Comparison of ENCODE assay signal across 18 cellular contexts in the genomic region with DNA sequence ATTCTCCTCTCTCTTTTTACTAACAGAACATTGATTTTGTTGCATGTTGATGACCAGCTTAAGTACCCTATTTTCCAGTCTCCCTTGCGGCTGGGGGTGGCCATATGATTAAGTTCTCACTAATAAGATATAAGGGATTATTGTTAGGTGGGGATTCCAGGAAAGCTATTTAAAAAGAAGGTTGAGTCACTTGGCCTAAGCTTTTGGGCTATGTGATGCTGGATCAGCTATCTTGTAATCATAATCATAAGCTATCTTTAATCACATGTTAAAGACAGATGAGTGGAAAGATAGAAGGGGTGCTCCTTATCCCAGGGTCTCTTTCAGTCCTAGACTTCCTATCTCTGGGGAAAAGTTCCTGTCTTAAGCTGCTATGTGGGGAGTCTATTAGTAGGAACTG. TPM values are rescaled to one million over a fixed set of nuclear protein-coding genes. Genes with fewer than 3 reads are reported as not detected.
"Had no signal": no experiment of that assay in that cellular context is flagged by ENCODE, and none has a peak within 500 bp of the region (broad histone marks: within the 10 kb centered on the region; RNA-seq: fewer than 3 reads in every experiment).

No MANE protein-coding gene starts in this region.

- H3K27me3 ChIP-seq: neutrophil, testis, upper lobe of left lung had no signal

- H3K36me3 Mint-ChIP-seq: natural killer cell had no signal

- H2AFZ ChIP-seq: parathyroid adenoma had no signal

- H3K27ac ChIP-seq: neutrophil, parathyroid adenoma, testis, upper lobe of left lung had no signal

- DNase-seq: activated CD4-positive, CD25-positive, alpha-beta regulatory T cell treated with anti-CD3 and anti-CD28 coated beads, Interleukin-2, amount 50 U/mL, for 72 hours; activated naive CD4-positive, alpha-beta T cell; aorta; cerebellar nuclear complex; erythroblast; mammary epithelial cell; natural killer cell; retina; stimulated activated CD4-positive, alpha-beta T cell treated with anti-CD3 and anti-CD28 coated beads, Interleukin-4, amount 100 ng/mL, for 24 hours; stimulated activated naive CD4-positive, alpha-beta T cell; testis; upper lobe of left lung had no signal

- H3K9me3 Mint-ChIP-seq: activated T-helper 1 cell treated with anti-CD3 and anti-CD28 coated beads, Interleukin-12 subunit alpha, Interleukin-12 subunit beta, Interleukin-2, Interleukin-4 antibody, amounts not matched to agents 30 ng/mL and 10 ng/mL and 1 ng/mL, durations not matched to agents 14 hours and 24 hours and 36 hours; dendritic cell treated with granulocyte-macrophage colony-stimulating factor and Interleukin-4, amounts not matched to agents 40 ng/mL and 50 ng/mL, for 4 days; natural killer cell had no signal

- H3K4me1 ChIP-seq: parathyroid adenoma, testis had no signal

- H3K27ac Mint-ChIP-seq: activated T-helper 1 cell treated with anti-CD3 and anti-CD28 coated beads, Interleukin-12 subunit alpha, Interleukin-12 subunit beta, Interleukin-2, Interleukin-4 antibody, amounts not matched to agents 30 ng/mL and 10 ng/mL and 1 ng/mL, durations not matched to agents 14 hours and 24 hours and 36 hours; dendritic cell treated with granulocyte-macrophage colony-stimulating factor and Interleukin-4, amounts not matched to agents 40 ng/mL and 50 ng/mL, for 4 days; natural killer cell had no signal

- H3K4me3 ChIP-seq: skin epidermis, testis, upper lobe of left lung had no signal

- ATAC-seq: natural killer cell had no signal

- H3K79me2 ChIP-seq: parathyroid adenoma had no signal

- H3K27me3 Mint-ChIP-seq: dendritic cell treated with granulocyte-macrophage colony-stimulating factor and Interleukin-4, amounts not matched to agents 40 ng/mL and 50 ng/mL, for 4 days had no signal

- H3K4me1 Mint-ChIP-seq: natural killer cell had no signal

- H3K9me3 ChIP-seq: neutrophil, testis, upper lobe of left lung had no signal

- H3K4me3 Mint-ChIP-seq: activated T-helper 1 cell treated with anti-CD3 and anti-CD28 coated beads, Interleukin-12 subunit alpha, Interleukin-12 subunit beta, Interleukin-2, Interleukin-4 antibody, amounts not matched to agents 30 ng/mL and 10 ng/mL and 1 ng/mL, durations not matched to agents 14 hours and 24 hours and 36 hours; dendritic cell treated with granulocyte-macrophage colony-stimulating factor and Interleukin-4, amounts not matched to agents 40 ng/mL and 50 ng/mL, for 4 days; natural killer cell had no signal

- H3K36me3 ChIP-seq: neutrophil, upper lobe of left lung had no signal

RNA-seq across cellular contexts. Expression of gene CGNL1, which starts 59.9 kb away (rescaled TPM):
- total RNA-seq: activated CD8-positive, alpha-beta memory T cell treated with anti-CD3 and anti-CD28 coated beads for 36 hours; activated T-helper 1 cell treated with anti-CD3 and anti-CD28 coated beads, Interleukin-12 subunit alpha, Interleukin-12 subunit beta, Interleukin-2, Interleukin-4 antibody, amounts not matched to agents 30 ng/mL and 10 ng/mL and 1 ng/mL, durations not matched to agents 14 hours and 24 hours and 36 hours; natural killer cell had no signal
